1 cellular context compared by ENCODE assay signal in genomic region chr2:134253804-134254203, GRCh38.
TF ChIP-seq lines count a peak whose summit lies in the region.

MGAT5 (plus strand) TSS chr2:134254072; CDS start chr2:134254404, 332 bp downstream.

TF ChIP-seq in HepG2, 621 proteins besides CTCF, POLR2A, EP300 and RAD21:
- TF ChIP-seq ZZZ3 (CRISPR knock-in tag; IDR thresholded peaks at IDR 0.05; ENCODE audit: borderline replicate concordance), result no peak
- 0 out of 2 replicates have a peak, but pooled peaks have one; percentile 11 for TF ChIP-seq ZBTB33 (CRISPR knock-in tag; IDR thresholded peaks at IDR 0.05)
